ENCODE assay signal across 13 cellular contexts in genomic region chr1:93734999-93735398, GRCh38. TPM values are rescaled to one million over a fixed set of nuclear protein-coding genes. Genes with fewer than 3 reads are reported as not detected.
DNase-seq lines count a peak whose midpoint lies in the region; ATAC-seq and TF ChIP-seq lines count a peak whose summit lies in the region.
"Had no signal": no experiment of that assay in that cellular context is flagged by ENCODE, and none has a peak within 500 bp of the region (broad histone marks: within the 10 kb centered on the region; RNA-seq: fewer than 3 reads in every experiment).

No MANE protein-coding gene starts in this region.

- CTCF ChIA-PET in BJ (lab: Yijun Ruan, JAX): interaction anchor here (0.5 to 4.3 kb wide), 19 partner anchors 10 to 111 kb away, joined by 3 to 33 read pairs (median 4); no protein-coding TSS in a partner anchor

- H3K27me3 ChIP-seq in BJ (ENCODE audit: control insufficient read depth, insufficient read depth, low read length): no peaks in the 10 kb centered on the region
- no peaks in the 10 kb centered on the region for H3K27me3 ChIP-seq in kidney epithelial cell (ENCODE audit: control insufficient read depth, insufficient read depth, low read length)
- H3K27me3 ChIP-seq: suprapubic skin had no signal

- POLR2A ChIA-PET in BJ (lab: Charles Lee): no interaction called here

- no peaks in the 10 kb centered on the region for H3K4me1 Mint-ChIP-seq in mesothelial cell of epicardium

- no peaks in the 10 kb centered on the region for H3K36me3 Mint-ChIP-seq in mesothelial cell of epicardium

- H3K36me3 ChIP-seq in BJ (ENCODE audit: control insufficient read depth, insufficient read depth, low read length) (no peaks in the 10 kb centered on the region), kidney epithelial cell (ENCODE audit: control insufficient read depth, insufficient read depth, low read length) (no peaks in the 10 kb centered on the region)
- H3K36me3 ChIP-seq: suprapubic skin had no signal

- peak; percentile 72 for ATAC-seq in GM19351 (IDR thresholded peaks at IDR 0.05; ENCODE audit: unreplicated experiment)
- ATAC-seq: activated CD4-positive, CD25-positive, alpha-beta regulatory T cell treated with anti-CD3 and anti-CD28 coated beads, Interleukin-2, amount 50 U/mL, for 24 hours had no signal

- H3K4me3 ChIP-seq in BJ (ENCODE audit: low read depth, low read length) (no peak overlapping the region), WI38 (ENCODE audit: low read depth, low read length) (no peak overlapping the region), kidney epithelial cell (ENCODE audit: low read depth, low read length) (no peak overlapping the region)
- H3K4me3 ChIP-seq: suprapubic skin had no signal

- no peaks in the 10 kb centered on the region for H3K27me3 Mint-ChIP-seq in mesothelial cell of epicardium (ENCODE audit: low read depth)

- TF ChIP-seq CTCF in BJ (IDR thresholded peaks at IDR 0.05; ENCODE audit: insufficient read depth, low read depth, low read length): peak; percentile 52
- TF ChIP-seq CTCF in WI38 (IDR thresholded peaks at IDR 0.05; ENCODE audit: low read depth, low read length): 0 out of 2 replicates have a peak, but pooled peaks have one; percentile 29
- peak; percentile 25 for TF ChIP-seq CTCF in kidney epithelial cell (IDR thresholded peaks at IDR 0.05; ENCODE audit: insufficient read depth, low read length, poor library complexity, severe bottlenecking)
- TF ChIP-seq CTCF in GM20000 (IDR thresholded peaks at IDR 0.05; ENCODE audit: extremely low read depth, missing control alignments): no peak
- no peak for TF ChIP-seq CTCF in mesothelial cell of epicardium (IDR thresholded peaks at IDR 0.05; ENCODE audit: unreplicated experiment)

- DNase-seq in BJ (ENCODE audit: low read depth) (no peak), kidney epithelial cell (ENCODE audit: low read depth) (no peak), GM20000 (ENCODE audit: low spot score) (no peak), SIG-M5 (lab: John Stamatoyannopoulos, UW) (no peak), mesothelial cell of epicardium (ENCODE audit: low spot score in 2 of 2, unreplicated experiment in 2 of 2) (no peak), kidney tubule cell (ENCODE audit: low spot score) (no peak)
- DNase-seq: activated naive CD4-positive, alpha-beta T cell; NCI-H1930; stimulated activated CD4-positive, alpha-beta T cell treated with anti-CD3 and anti-CD28 coated beads, Interleukin-2, amount 100 ng/mL, for 48 hours had no signal

- H3K4me3 Mint-ChIP-seq in mesothelial cell of epicardium: no peak overlapping the region

- H3K27ac Mint-ChIP-seq in mesothelial cell of epicardium: no peak overlapping the region

- peaks cover 6% of the 10 kb centered on the region for H3K9me3 Mint-ChIP-seq in mesothelial cell of epicardium

RNA-seq across cellular contexts. Expression of gene BCAR3, which starts 53.4 kb away (rescaled TPM):
- polyA plus RNA-seq in BJ (2011; rRNA removed): 22.2 and 31.7 TPM in 2 replicates
- polyA minus RNA-seq in BJ (2011; rRNA and poly(A)+ RNA removed): 19.4 and 19.6 TPM in 2 replicates
- total RNA-seq in kidney epithelial cell: 93.3 and 109 TPM in 2 replicates
- total RNA-seq in mesothelial cell of epicardium: 9.0 to 9.2 TPM (median 9.1 TPM) in 3 replicates

Comparison
In these comparisons a context has a peak if more than half of its experiments do, and no peak if none do; other contexts are left out.
1. CTCF ChIP-seq: peak in BJ (single experiment), WI38 (single experiment) and kidney epithelial cell (single experiment); none in GM20000 (single experiment) and mesothelial cell of epicardium (single experiment).